ENCODE assay signal across 1 cellular context in genomic region chr12:105235299-105235746, GRCh38.
TF ChIP-seq lines count a peak whose summit lies in the region.

No MANE protein-coding gene starts in this region.

TF ChIP-seq in K562, 482 proteins besides CTCF, POLR2A, EP300 and RAD21 (continued from another document):
- TF ChIP-seq CREB1 (IDR thresholded peaks at IDR 0.05): 0 out of 2 replicates have a peak, but pooled peaks have one; percentile 9
- no peak for TF ChIP-seq CREB1 (CRISPR knock-in tag; IDR thresholded peaks at IDR 0.05)
- peak; percentile 69; the same call in 1 of the 2 replicates for TF ChIP-seq BCOR (IDR thresholded peaks at IDR 0.05)
- peak; percentile 77 for TF ChIP-seq ADNP (tag; IDR thresholded peaks at IDR 0.05)
